Comparison of ENCODE assay signal across 3 cellular contexts in the genomic region with DNA sequence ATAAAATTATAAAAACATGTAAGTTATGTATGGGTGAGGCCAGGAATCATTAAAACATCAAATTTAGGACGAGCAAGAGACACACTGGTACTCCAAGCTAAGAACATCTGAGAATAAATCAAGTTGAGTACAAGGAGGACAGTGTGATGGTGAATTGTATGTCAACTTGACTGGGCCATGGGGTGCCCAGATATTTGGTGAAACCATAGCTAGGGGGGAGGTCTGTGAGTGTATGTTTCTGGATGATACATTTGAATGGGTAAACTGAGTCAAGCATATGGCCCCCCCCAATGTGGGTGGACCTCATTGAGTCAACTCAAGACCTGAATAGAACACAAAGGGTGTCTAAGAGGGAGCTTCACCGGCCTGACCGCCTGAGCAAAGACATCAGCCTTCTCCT.
"Had no signal": no experiment of that assay in that cellular context is flagged by ENCODE, and none has a peak within 500 bp of the region (broad histone marks: within the 10 kb centered on the region; RNA-seq: fewer than 3 reads in every experiment).

No MANE protein-coding gene starts in this region.

- H3K4me3 ChIP-seq: GM12878 had no signal

- ATAC-seq: GM12878 had no signal

- DNase-seq: GDM1, GF-D8 had no signal
